Comparison of ENCODE assay signal across 35 cellular contexts in genomic region chr21:26142363-26142762, GRCh38.
"Had no signal": no experiment of that assay in that cellular context is flagged by ENCODE, and none has a peak within 500 bp of the region (broad histone marks: within the 10 kb centered on the region; RNA-seq: fewer than 3 reads in every experiment).

No MANE protein-coding gene starts in this region.

- H3K9me3 Mint-ChIP-seq: activated CD4-positive, alpha-beta memory T cell treated with anti-CD3 and anti-CD28 coated beads, Interleukin-2, amount 10 ng/mL, durations not matched to agents 7 days and 5 days; activated naive CD4-positive, alpha-beta T cell treated with anti-CD3 and anti-CD28 coated beads, Interleukin-2, amount 10 ng/mL, durations not matched to agents 7 days and 5 days; activated naive CD4-positive, alpha-beta T cell treated with anti-CD3 and anti-CD28 coated beads, Interleukin-2, amount 50 U/mL, for 72 hours; activated naive CD8-positive, alpha-beta T cell treated with anti-CD3 and anti-CD28 coated beads for 36 hours; activated T-cell treated with anti-CD3 and anti-CD28 coated beads, Interleukin-2, amount 50 U/mL, for 24 hours; activated T-helper 2 cell treated with anti-CD3 and anti-CD28 coated beads, Interferon-gamma antibody, Interleukin-2, Interleukin-4, amounts not matched to agents 10 μg/mL and 5 μg/mL and 100 μg/mL, durations not matched to agents 14 hours and 24 hours and 36 hours; central memory CD8-positive, alpha-beta T cell; T-helper 1 cell treated with Interleukin-12 subunit alpha and Interleukin-12 subunit beta and Interleukin-4 antibody, amounts not matched to agents 30 μg/mL and 1 μg/mL, for 36 hours; T-helper 2 cell treated with Interferon-gamma antibody and Interleukin-4, amounts not matched to agents 5 μg/mL and 100 μg/mL, for 36 hours had no signal

- H3K36me3 Mint-ChIP-seq: activated CD8-positive, alpha-beta memory T cell treated with anti-CD3 and anti-CD28 coated beads, Interleukin-2, amount 10 ng/mL, durations not matched to agents 7 days and 5 days; activated naive CD4-positive, alpha-beta T cell treated with anti-CD3 and anti-CD28 coated beads, Interleukin-2, amount 10 ng/mL, durations not matched to agents 7 days and 5 days had no signal

- H3K9me3 ChIP-seq: adrenal gland, body of pancreas, breast epithelium had no signal

- ATAC-seq: activated CD4-positive, alpha-beta T cell treated with anti-CD3 and anti-CD28 coated beads for 36 hours; activated CD4-positive, CD25-positive, alpha-beta regulatory T cell treated with anti-CD3 and anti-CD28 coated beads, Interleukin-2, amount 50 U/mL, for 24 hours; activated CD8-positive, alpha-beta memory T cell treated with anti-CD3 and anti-CD28 coated beads, Interleukin-2, amount 10 ng/mL, durations not matched to agents 7 days and 5 days; activated CD8-positive, alpha-beta T cell treated with anti-CD3 and anti-CD28 coated beads, Interleukin-2, amount 10 ng/mL, durations not matched to agents 7 days and 5 days; activated naive CD4-positive, alpha-beta T cell treated with anti-CD3 and anti-CD28 coated beads, Interleukin-2, amount 50 U/mL, for 72 hours; body of pancreas had no signal

- DNase-seq: activated CD4-positive, alpha-beta memory T cell treated with anti-CD3 and anti-CD28 coated beads, Interleukin-2, amount 10 ng/mL, durations not matched to agents 7 days and 5 days; activated CD4-positive, alpha-beta T cell treated with anti-CD3 and anti-CD28 coated beads for 1 hour; activated CD4-positive, alpha-beta T cell treated with anti-CD3 and anti-CD28 coated beads for 36 hours; activated CD4-positive, alpha-beta T cell treated with anti-CD3 and anti-CD28 coated beads for 48 hours; activated CD4-positive, alpha-beta T cell treated with anti-CD3 and anti-CD28 coated beads, Interleukin-2, amount 10 ng/mL, durations not matched to agents 7 days and 5 days; activated CD4-positive, alpha-beta T cell treated with anti-CD3 and anti-CD28 coated beads, Interleukin-2, amount 50 U/mL, for 48 hours; activated CD4-positive, CD25-positive, alpha-beta regulatory T cell; activated CD8-positive, alpha-beta memory T cell treated with anti-CD3 and anti-CD28 coated beads for 24 hours; activated CD8-positive, alpha-beta memory T cell treated with anti-CD3 and anti-CD28 coated beads, Interleukin-2, amount 10 ng/mL, durations not matched to agents 7 days and 5 days; activated CD8-positive, alpha-beta memory T cell treated with anti-CD3 and anti-CD28 coated beads, Interleukin-2, amount 50 U/mL, for 48 hours; activated CD8-positive, alpha-beta T cell treated with anti-CD3 and anti-CD28 coated beads, Interleukin-2, amount 10 ng/mL, durations not matched to agents 7 days and 5 days; activated effector memory CD4-positive, alpha-beta T cell treated with Interleukin-2 at 50 U/mL for 16 hours; activated gamma-delta T cell; activated naive CD4-positive, alpha-beta T cell treated with anti-CD3 and anti-CD28 coated beads, Interleukin-2, amount 10 ng/mL, durations not matched to agents 7 days and 5 days; activated naive CD4-positive, alpha-beta T cell treated with Interleukin-2 at 50 U/mL for 16 hours; activated naive CD8-positive, alpha-beta T cell treated with anti-CD3 and anti-CD28 coated beads for 36 hours; activated T-cell treated with anti-CD3 and anti-CD28 coated beads, Interleukin-2, amount 50 U/mL, for 24 hours; activated T-cell treated with anti-CD3 and anti-CD28 coated beads, Interleukin-2, amount 50 U/mL, for 48 hours; adrenal gland; amniotic stem cell; aorta; body of pancreas; brain microvascular endothelial cell; cerebellar nuclear complex; T-helper 1 cell; T-helper 2 cell; T-helper 9 cell had no signal

- H3K4me1 ChIP-seq: breast epithelium had no signal

- H3K27ac ChIP-seq: adrenal gland, body of pancreas, brain microvascular endothelial cell, breast epithelium, VCaP had no signal

- H3K4me1 Mint-ChIP-seq: activated CD8-positive, alpha-beta memory T cell treated with anti-CD3 and anti-CD28 coated beads, Interleukin-2, amount 10 ng/mL, durations not matched to agents 7 days and 5 days; central memory CD8-positive, alpha-beta T cell had no signal

- H3K4me3 ChIP-seq: adrenal gland, body of pancreas, breast epithelium had no signal

- H3K36me3 ChIP-seq: adrenal gland, brain microvascular endothelial cell, breast epithelium had no signal

- H3K27ac Mint-ChIP-seq: activated CD4-positive, alpha-beta memory T cell treated with anti-CD3 and anti-CD28 coated beads, Interleukin-2, amount 10 ng/mL, durations not matched to agents 7 days and 5 days; activated CD4-positive, alpha-beta T cell treated with anti-CD3 and anti-CD28 coated beads for 36 hours; activated CD4-positive, alpha-beta T cell treated with anti-CD3 and anti-CD28 coated beads, Interleukin-2, amount 10 ng/mL, durations not matched to agents 7 days and 5 days; activated CD8-positive, alpha-beta memory T cell treated with anti-CD3 and anti-CD28 coated beads, Interleukin-2, amount 10 ng/mL, durations not matched to agents 7 days and 5 days; activated CD8-positive, alpha-beta T cell treated with anti-CD3 and anti-CD28 coated beads, Interleukin-2, amount 10 ng/mL, durations not matched to agents 7 days and 5 days; activated naive CD4-positive, alpha-beta T cell treated with anti-CD3 and anti-CD28 coated beads, Interleukin-2, amount 10 ng/mL, durations not matched to agents 7 days and 5 days; activated naive CD4-positive, alpha-beta T cell treated with anti-CD3 and anti-CD28 coated beads, Interleukin-2, amount 50 U/mL, for 72 hours; activated naive CD8-positive, alpha-beta T cell treated with anti-CD3 and anti-CD28 coated beads for 36 hours; activated T-cell treated with anti-CD3 and anti-CD28 coated beads, Interleukin-2, amount 50 U/mL, for 24 hours; activated T-helper 2 cell treated with anti-CD3 and anti-CD28 coated beads, Interferon-gamma antibody, Interleukin-2, Interleukin-4, amounts not matched to agents 10 μg/mL and 5 μg/mL and 100 μg/mL, durations not matched to agents 14 hours and 24 hours and 36 hours; T-helper 1 cell treated with Interleukin-12 subunit alpha and Interleukin-12 subunit beta and Interleukin-4 antibody, amounts not matched to agents 30 μg/mL and 1 μg/mL, for 36 hours; T-helper 2 cell treated with Interferon-gamma antibody and Interleukin-4, amounts not matched to agents 5 μg/mL and 100 μg/mL, for 36 hours had no signal

- H3K27me3 Mint-ChIP-seq: activated CD4-positive, alpha-beta memory T cell treated with anti-CD3 and anti-CD28 coated beads, Interleukin-2, amount 10 ng/mL, durations not matched to agents 7 days and 5 days; activated CD4-positive, alpha-beta T cell treated with anti-CD3 and anti-CD28 coated beads for 36 hours; activated CD4-positive, alpha-beta T cell treated with anti-CD3 and anti-CD28 coated beads, Interleukin-2, amount 10 ng/mL, durations not matched to agents 7 days and 5 days; activated CD8-positive, alpha-beta memory T cell treated with anti-CD3 and anti-CD28 coated beads, Interleukin-2, amount 10 ng/mL, durations not matched to agents 7 days and 5 days; activated naive CD4-positive, alpha-beta T cell treated with anti-CD3 and anti-CD28 coated beads, Interleukin-2, amount 10 ng/mL, durations not matched to agents 7 days and 5 days; activated naive CD8-positive, alpha-beta T cell treated with anti-CD3 and anti-CD28 coated beads for 36 hours; activated T-cell treated with anti-CD3 and anti-CD28 coated beads, Interleukin-2, amount 50 U/mL, for 24 hours; central memory CD8-positive, alpha-beta T cell had no signal

- H3K27me3 ChIP-seq: adrenal gland, body of pancreas, brain microvascular endothelial cell, breast epithelium had no signal

- H3K4me3 Mint-ChIP-seq: activated CD4-positive, alpha-beta memory T cell treated with anti-CD3 and anti-CD28 coated beads, Interleukin-2, amount 10 ng/mL, durations not matched to agents 7 days and 5 days; activated CD4-positive, alpha-beta T cell treated with anti-CD3 and anti-CD28 coated beads for 36 hours; activated CD4-positive, alpha-beta T cell treated with anti-CD3 and anti-CD28 coated beads, Interleukin-2, amount 10 ng/mL, durations not matched to agents 7 days and 5 days; activated CD8-positive, alpha-beta memory T cell treated with anti-CD3 and anti-CD28 coated beads, Interleukin-2, amount 10 ng/mL, durations not matched to agents 7 days and 5 days; activated CD8-positive, alpha-beta T cell treated with anti-CD3 and anti-CD28 coated beads, Interleukin-2, amount 10 ng/mL, durations not matched to agents 7 days and 5 days; activated naive CD4-positive, alpha-beta T cell treated with anti-CD3 and anti-CD28 coated beads, Interleukin-2, amount 10 ng/mL, durations not matched to agents 7 days and 5 days; activated naive CD8-positive, alpha-beta T cell treated with anti-CD3 and anti-CD28 coated beads for 36 hours; activated T-cell treated with anti-CD3 and anti-CD28 coated beads, Interleukin-2, amount 50 U/mL, for 24 hours; central memory CD8-positive, alpha-beta T cell; T-helper 1 cell treated with Interleukin-12 subunit alpha and Interleukin-12 subunit beta and Interleukin-4 antibody, amounts not matched to agents 30 μg/mL and 1 μg/mL, for 36 hours; T-helper 2 cell treated with Interferon-gamma antibody and Interleukin-4, amounts not matched to agents 5 μg/mL and 100 μg/mL, for 36 hours had no signal
